Comparison of ENCODE assay signal across 16 cellular contexts in the genomic region with DNA sequence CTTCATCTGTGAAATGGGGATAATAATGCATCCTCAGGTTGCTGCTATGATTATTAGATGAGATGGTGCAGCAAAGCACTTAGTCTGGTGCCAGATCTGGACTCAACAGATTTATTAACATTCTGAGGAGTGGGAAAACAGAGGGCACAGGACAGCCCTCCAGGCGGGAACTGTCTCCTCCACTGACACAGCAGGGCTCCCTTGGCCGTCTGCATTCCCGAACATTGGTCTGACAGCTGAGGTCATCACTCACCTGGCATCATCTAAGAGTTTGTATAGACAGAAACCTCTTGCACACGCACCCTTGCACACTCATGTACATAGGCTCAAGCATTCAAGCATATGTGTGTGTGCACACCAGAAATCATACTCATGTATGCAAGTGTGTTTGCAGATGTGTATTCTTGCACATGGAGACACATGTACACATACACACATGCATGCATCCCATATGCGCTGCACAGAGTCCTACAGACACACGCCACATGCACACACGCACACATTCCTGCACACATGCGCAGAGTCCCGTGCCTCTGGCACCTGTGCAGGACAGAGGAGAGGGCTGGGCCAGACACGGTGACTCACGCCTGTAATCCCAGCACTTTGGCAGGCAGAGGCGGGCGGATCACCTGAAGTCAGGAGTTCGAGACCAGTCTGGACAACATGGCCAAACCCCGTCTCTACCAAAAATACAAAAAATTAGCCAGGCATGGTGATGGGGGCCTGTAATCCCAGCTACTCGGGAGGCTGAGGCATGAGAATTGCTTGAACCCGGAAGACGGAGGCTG.
DNase-seq lines count a peak whose midpoint lies in the region; ATAC-seq, FAIRE-seq and TF ChIP-seq lines count a peak whose summit lies in the region.
"Had no signal": no experiment of that assay in that cellular context is flagged by ENCODE, and none has a peak within 500 bp of the region (broad histone marks: within the 10 kb centered on the region; RNA-seq: fewer than 3 reads in every experiment).

No MANE protein-coding gene starts in this region.

- TF ChIP-seq RAD21 in HCT116 (IDR thresholded peaks at IDR 0.05; ENCODE audit: low read depth) = no peak

- no peak overlapping the region for H3K4me3 ChIP-seq in HCT116 (replicated peaks in 1 of 2; ENCODE audit: low read depth in 1 of 2, low read length in 2 of 2)
- H3K4me3 ChIP-seq in bronchial epithelial cell (ENCODE audit: low read depth, low read length) = no peak overlapping the region
- no peak overlapping the region for H3K4me3 ChIP-seq in right lobe of liver
- H3K4me3 ChIP-seq: BLaER1 treated with 17β-estradiol and CSF1 and Interleukin-3, amounts not matched to agents 10 nM and 100 nM; HAP-1 had no signal

- BruUV-seq in HCT116 (replicated peaks; lab: Mats Ljungman, UMichigan) = no TSS peak

- H3K9ac ChIP-seq in HCT116 (ENCODE audit: low read length) = no peak overlapping the region
- H3K9ac ChIP-seq: BLaER1 treated with 17β-estradiol and CSF1 and Interleukin-3, amounts not matched to agents 10 nM and 100 nM had no signal

- FAIRE-seq in bronchial epithelial cell (lab: Jason Lieb, UNC) (peak; percentile 95), urothelium cell line (lab: Jason Lieb, UNC) (peak; percentile 95)
- FAIRE-seq: H1 had no signal

- 81% methylated on average over 7 of the region's 18 CpGs for WGBS in right lobe of liver (ENCODE audit: insufficient coverage, low coverage, low lambda C conversion rate, missing lambda C conversion rate)

- H3K27me3 ChIP-seq in HCT116 (ENCODE audit: insufficient read depth, low read length) = no peaks in the 10 kb centered on the region
- no peaks in the 10 kb centered on the region for H3K27me3 ChIP-seq in bronchial epithelial cell (ENCODE audit: control insufficient read depth, insufficient read depth, low read length)
- H3K27me3 ChIP-seq in right lobe of liver = no peaks in the 10 kb centered on the region
- H3K27me3 ChIP-seq: BLaER1 treated with 17β-estradiol and CSF1 and Interleukin-3, amounts not matched to agents 10 nM and 100 nM had no signal

- ATAC-seq in HCT116 = peak; percentile 46; the same call in 1 of the 2 replicates
- ATAC-seq in right lobe of liver = no peak

- H3K79me2 ChIP-seq in HCT116 (ENCODE audit: insufficient read depth, low read length) = no peaks in the 10 kb centered on the region

- no peak overlapping the region for H3K4me2 ChIP-seq in HCT116 (ENCODE audit: low read length)
- H3K4me2 ChIP-seq: BLaER1 treated with 17β-estradiol and CSF1 and Interleukin-3, amounts not matched to agents 10 nM and 100 nM had no signal

- no peaks in the 10 kb centered on the region for H3K9me2 ChIP-seq in HCT116 (ENCODE audit: insufficient read depth)

- POLR2A ChIA-PET in HCT116 (lab: Charles Lee) = no interaction called here

- intact Hi-C loops in HCT116 (cut with micrococcal nuclease) = no loop called here
- intact Hi-C loops in right lobe of liver (cut with DNase I) = loop anchor here in 1 of 2 donors (10.0 kb wide), 1 partner anchor 112 kb away; no protein-coding TSS in a partner anchor

- H4K20me1 ChIP-seq in HCT116 (ENCODE audit: insufficient read depth) = no peaks in the 10 kb centered on the region
- H4K20me1 ChIP-seq: BLaER1 treated with 17β-estradiol and CSF1 and Interleukin-3, amounts not matched to agents 10 nM and 100 nM had no signal

- TF ChIP-seq CTCF in HCT116 (IDR thresholded peaks at IDR 0.05 in 2 of 3, conservative IDR thresholded peaks at IDR 0.05 in 1 of 3; ENCODE audit: borderline replicate concordance in 1 of 3, insufficient read depth in 1 of 3, low read depth in 2 of 3, low read length in 2 of 3) (no peak), bronchial epithelial cell (IDR thresholded peaks at IDR 0.05; ENCODE audit: insufficient read depth, low read length, severe bottlenecking) (no peak), right lobe of liver (IDR thresholded peaks at IDR 0.05) (no peak)

- TF ChIP-seq POLR2A in HCT116 (IDR thresholded peaks at IDR 0.05; ENCODE audit: borderline replicate concordance, extremely low read depth, insufficient read depth, insufficient read length) (no peak), right lobe of liver (IDR thresholded peaks at IDR 0.05) (no peak)

- H3K4me1 ChIP-seq in HCT116 (ENCODE audit: control insufficient read depth in 1 of 2, insufficient read depth in 2 of 2, low read length in 2 of 2) (no peaks in the 10 kb centered on the region), right lobe of liver (no peaks in the 10 kb centered on the region)
- H3K4me1 ChIP-seq: HAP-1 had no signal

- CTCF ChIA-PET in HCT116 (lab: Charles Lee) = no interaction called here

- DNase-seq in HCT116 (ENCODE audit: low read depth, low spot score) (no peak), bronchial epithelial cell (ENCODE audit: low read depth) (no peak), right lobe of liver (peak in 2 of 3 donors; percentile 8 to 35), urothelium cell line (ENCODE audit: low spot score) (no peak), cerebellar nuclear complex (lab: John Stamatoyannopoulos, UW) (no peak), NCI-H1436 (lab: John Stamatoyannopoulos, UW) (no peak), NCI-H774 (lab: John Stamatoyannopoulos, UW) (no peak)
- DNase-seq: ACHN; CD4-positive, CD25-positive, alpha-beta regulatory T cell; DMS53; GF-D8; HFFc6 had no signal

- no peak overlapping the region for H3K27ac ChIP-seq in HCT116 (ENCODE audit: low read depth, low read length)
- H3K27ac ChIP-seq in right lobe of liver = no peak overlapping the region
- H3K27ac ChIP-seq: BLaER1 treated with 17β-estradiol and CSF1 and Interleukin-3, amounts not matched to agents 10 nM and 100 nM; HL-60 had no signal

- no peaks in the 10 kb centered on the region for H3K36me3 ChIP-seq in HCT116 (ENCODE audit: control insufficient read depth in 1 of 2, insufficient read depth in 2 of 2, low read length in 2 of 2)
- H3K36me3 ChIP-seq in bronchial epithelial cell (ENCODE audit: control insufficient read depth, insufficient read depth, low read length) = no peaks in the 10 kb centered on the region
- H3K36me3 ChIP-seq in right lobe of liver = no peaks in the 10 kb centered on the region
- H3K36me3 ChIP-seq: BLaER1 treated with 17β-estradiol and CSF1 and Interleukin-3, amounts not matched to agents 10 nM and 100 nM; HAP-1 had no signal

- H2AFZ ChIP-seq in HCT116 (ENCODE audit: low read depth, low read length, poor library complexity, severe bottlenecking) = no peak overlapping the region

- no peaks in the 10 kb centered on the region for H3K9me3 ChIP-seq in HCT116 (ENCODE audit: control insufficient read depth in 1 of 2, insufficient read depth in 1 of 2, low read depth in 1 of 2, low read length in 2 of 2)
- H3K9me3 ChIP-seq in right lobe of liver = no peaks in the 10 kb centered on the region
- H3K9me3 ChIP-seq: BLaER1 treated with 17β-estradiol and CSF1 and Interleukin-3, amounts not matched to agents 10 nM and 100 nM; HAP-1 had no signal

- RAD21 ChIA-PET in HCT116 (lab: Charles Lee; ENCODE audit: low non-redundant PET in 1 of 2, low total read pairs in 2 of 2, uncharacterized antibody in 2 of 2, unreplicated experiment in 2 of 2) = no interaction called here

TF ChIP-seq in HCT116, 20 proteins besides CTCF, POLR2A, EP300 and RAD21 (continues in another document):
- no peak for TF ChIP-seq MAX (IDR thresholded peaks at IDR 0.05)
- TF ChIP-seq JUND (IDR thresholded peaks at IDR 0.05) = no peak
- TF ChIP-seq ZNF274 (IDR thresholded peaks at IDR 0.05; ENCODE audit: low read depth, low read length) = no peak
- no peak for TF ChIP-seq EGR1 (IDR thresholded peaks at IDR 0.05; ENCODE audit: low read depth)
- TF ChIP-seq ELF1 (IDR thresholded peaks at IDR 0.05; ENCODE audit: borderline replicate concordance, low read depth) = no peak
- no peak for TF ChIP-seq SIN3A (IDR thresholded peaks at IDR 0.05; ENCODE audit: low read depth)
- TF ChIP-seq TCF7L2 (IDR thresholded peaks at IDR 0.05; ENCODE audit: borderline replicate concordance, extremely low read depth, insufficient read depth, insufficient read length) = no peak
- TF ChIP-seq CEBPB (IDR thresholded peaks at IDR 0.05; ENCODE audit: low read depth) = no peak
- TF ChIP-seq ATF3 (IDR thresholded peaks at IDR 0.05) = no peak
- no peak for TF ChIP-seq YY1 (IDR thresholded peaks at IDR 0.05; ENCODE audit: extremely low read depth, insufficient replicate concordance, low read depth, low read length)
- TF ChIP-seq FOSL1 (IDR thresholded peaks at IDR 0.05; ENCODE audit: low read depth) = no peak
- no peak for TF ChIP-seq SP1 (IDR thresholded peaks at IDR 0.05; ENCODE audit: low read depth)
- TF ChIP-seq CBX3 (IDR thresholded peaks at IDR 0.05; ENCODE audit: low read depth) = no peak
- TF ChIP-seq, protein P1, sequence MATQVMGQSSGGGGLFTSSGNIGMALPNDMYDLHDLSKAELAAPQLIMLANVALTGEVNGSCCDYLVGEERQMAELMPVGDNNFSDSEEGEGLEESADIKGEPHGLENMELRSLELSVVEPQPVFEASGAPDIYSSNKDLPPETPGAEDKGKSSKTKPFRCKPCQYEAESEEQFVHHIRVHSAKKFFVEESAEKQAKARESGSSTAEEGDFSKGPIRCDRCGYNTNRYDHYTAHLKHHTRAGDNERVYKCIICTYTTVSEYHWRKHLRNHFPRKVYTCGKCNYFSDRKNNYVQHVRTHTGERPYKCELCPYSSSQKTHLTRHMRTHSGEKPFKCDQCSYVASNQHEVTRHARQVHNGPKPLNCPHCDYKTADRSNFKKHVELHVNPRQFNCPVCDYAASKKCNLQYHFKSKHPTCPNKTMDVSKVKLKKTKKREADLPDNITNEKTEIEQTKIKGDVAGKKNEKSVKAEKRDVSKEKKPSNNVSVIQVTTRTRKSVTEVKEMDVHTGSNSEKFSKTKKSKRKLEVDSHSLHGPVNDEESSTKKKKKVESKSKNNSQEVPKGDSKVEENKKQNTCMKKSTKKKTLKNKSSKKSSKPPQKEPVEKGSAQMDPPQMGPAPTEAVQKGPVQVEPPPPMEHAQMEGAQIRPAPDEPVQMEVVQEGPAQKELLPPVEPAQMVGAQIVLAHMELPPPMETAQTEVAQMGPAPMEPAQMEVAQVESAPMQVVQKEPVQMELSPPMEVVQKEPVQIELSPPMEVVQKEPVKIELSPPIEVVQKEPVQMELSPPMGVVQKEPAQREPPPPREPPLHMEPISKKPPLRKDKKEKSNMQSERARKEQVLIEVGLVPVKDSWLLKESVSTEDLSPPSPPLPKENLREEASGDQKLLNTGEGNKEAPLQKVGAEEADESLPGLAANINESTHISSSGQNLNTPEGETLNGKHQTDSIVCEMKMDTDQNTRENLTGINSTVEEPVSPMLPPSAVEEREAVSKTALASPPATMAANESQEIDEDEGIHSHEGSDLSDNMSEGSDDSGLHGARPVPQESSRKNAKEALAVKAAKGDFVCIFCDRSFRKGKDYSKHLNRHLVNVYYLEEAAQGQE (IDR thresholded peaks at IDR 0.05; ENCODE audit: low read depth) = no peak

Comparison
In these comparisons a context has a peak if more than half of its experiments do, and no peak if none do; other contexts are left out.
1. DNase-seq: peak in right lobe of liver (2 of 3); none in HCT116 (single experiment), bronchial epithelial cell (single experiment), urothelium cell line (single experiment), cerebellar nuclear complex (0 of 2), NCI-H1436 (single experiment) and NCI-H774 (single experiment).